Comparison of ENCODE assay signal across 9 cellular contexts in the genomic region with DNA sequence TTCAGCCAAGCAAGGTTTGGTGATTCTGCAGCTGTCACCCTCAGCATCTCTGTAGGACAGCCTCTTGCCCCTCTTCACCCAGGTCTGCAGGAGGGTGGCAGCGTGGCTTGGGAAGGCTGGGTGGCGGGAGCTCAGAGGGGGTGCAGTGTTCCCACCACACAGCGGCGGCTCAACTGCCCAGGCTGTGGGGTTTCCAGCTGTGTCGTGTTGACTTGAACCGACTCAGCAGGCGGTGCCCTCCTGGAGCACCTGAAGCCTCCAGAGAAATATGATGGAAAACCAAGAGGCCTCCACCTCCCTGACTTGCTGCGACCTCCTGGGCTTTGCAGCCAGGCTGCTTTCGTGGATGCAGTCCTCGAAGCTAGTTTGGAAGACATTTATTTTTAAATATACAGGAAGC.
A peak's percentile ranks its signal among the peaks of the same experiment; 100 is the strongest.
DNase-seq lines count a peak whose midpoint lies in the region; ATAC-seq and TF ChIP-seq lines count a peak whose summit lies in the region.
"Had no signal": no experiment of that assay in that cellular context is flagged by ENCODE, and none has a peak within 500 bp of the region (broad histone marks: within the 10 kb centered on the region; RNA-seq: fewer than 3 reads in every experiment).

No MANE protein-coding gene starts in this region.

- no peak for TF ChIP-seq CTCF in colonic mucosa (IDR thresholded peaks at IDR 0.05)
- no peak for TF ChIP-seq CTCF in neural progenitor cell (IDR thresholded peaks at IDR 0.05)
- TF ChIP-seq CTCF in vagina (IDR thresholded peaks at IDR 0.05), result no peak

- intact Hi-C loops in colonic mucosa (cut with DNase I), result no loop called here
- intact Hi-C loops in vagina (cut with DNase I), result no loop called here

- no peak for TF ChIP-seq POLR2A in vagina (IDR thresholded peaks at IDR 0.05)

- no peak for ATAC-seq in stimulated activated naive CD8-positive, alpha-beta T cell treated with anti-CD3 and anti-CD28 coated beads, Interleukin-15, Interleukin-2, amounts not matched to agents 100 U/mL and 50 U/mL, for 24 hours
- ATAC-seq in GM19397 (IDR thresholded peaks at IDR 0.05; ENCODE audit: unreplicated experiment), result no peak

- H3K79me2 ChIP-seq in neural progenitor cell (ENCODE audit: low read depth), result no peaks in the 10 kb centered on the region

- no peaks in the 10 kb centered on the region for H3K36me3 ChIP-seq in colonic mucosa
- H3K36me3 ChIP-seq in neural progenitor cell, result no peaks in the 10 kb centered on the region
- H3K36me3 ChIP-seq in vagina, result no peaks in the 10 kb centered on the region

- H3K4me1 Mint-ChIP-seq in stimulated activated naive CD8-positive, alpha-beta T cell treated with anti-CD3 and anti-CD28 coated beads, Interleukin-15, Interleukin-2, amounts not matched to agents 100 ng/mL and 50 ng/mL, for 24 hours (ENCODE audit: low read depth), result peaks cover 49% of the 10 kb centered on the region
- H3K4me1 Mint-ChIP-seq in neural progenitor cell, result peaks cover 12% of the 10 kb centered on the region

- peak overlapping the region; percentile 93 for H3K27ac Mint-ChIP-seq in stimulated activated naive CD8-positive, alpha-beta T cell treated with anti-CD3 and anti-CD28 coated beads, Interleukin-15, Interleukin-2, amounts not matched to agents 100 ng/mL and 50 ng/mL, for 24 hours
- no peak overlapping the region for H3K27ac Mint-ChIP-seq in neural progenitor cell

- no peak overlapping the region for H3K4me2 ChIP-seq in neural progenitor cell

- no peak for DNase-seq in stimulated activated naive CD8-positive, alpha-beta T cell treated with anti-CD3 and anti-CD28 coated beads, Interleukin-15, Interleukin-2, amounts not matched to agents 100 U/mL and 50 U/mL, for 24 hours
- DNase-seq in colonic mucosa (no peak), neural progenitor cell (ENCODE audit: low spot score) (no peak), vagina (ENCODE audit: extremely low spot score in 2 of 2) (no peak), caudate nucleus (lab: John Stamatoyannopoulos, UW) (no peak), NCI-H524 treated with DMSO at 0.1 percent for 48 hours (lab: John Stamatoyannopoulos, UW) (no peak)
- DNase-seq: NCI-H1417 treated with DMSO at 0.1 percent for 48 hours had no signal

- H3K4me3 Mint-ChIP-seq in stimulated activated naive CD8-positive, alpha-beta T cell treated with anti-CD3 and anti-CD28 coated beads, Interleukin-15, Interleukin-2, amounts not matched to agents 100 ng/mL and 50 ng/mL, for 24 hours, result no peak overlapping the region
- H3K4me3 Mint-ChIP-seq in neural progenitor cell, result no peak overlapping the region

- H3K4me3 ChIP-seq in colonic mucosa (no peak overlapping the region), neural progenitor cell (no peak overlapping the region), vagina (no peak overlapping the region)

- H3K4me1 ChIP-seq in colonic mucosa (peaks cover 5% of the 10 kb centered on the region), neural progenitor cell (peaks cover 3% of the 10 kb centered on the region), vagina (peaks cover 42% of the 10 kb centered on the region)

- H3K9ac ChIP-seq in colonic mucosa (ENCODE audit: low read depth in 2 of 2, low read length in 2 of 2), result peak overlapping the region; percentile 13 to 80
- H3K9ac ChIP-seq in neural progenitor cell, result no peak overlapping the region

- H3K27me3 Mint-ChIP-seq in stimulated activated naive CD8-positive, alpha-beta T cell treated with anti-CD3 and anti-CD28 coated beads, Interleukin-15, Interleukin-2, amounts not matched to agents 100 ng/mL and 50 ng/mL, for 24 hours, result no peaks in the 10 kb centered on the region
- no peaks in the 10 kb centered on the region for H3K27me3 Mint-ChIP-seq in neural progenitor cell (ENCODE audit: insufficient read depth, low read depth)

- peaks cover 4% of the 10 kb centered on the region for H3K36me3 Mint-ChIP-seq in stimulated activated naive CD8-positive, alpha-beta T cell treated with anti-CD3 and anti-CD28 coated beads, Interleukin-15, Interleukin-2, amounts not matched to agents 100 ng/mL and 50 ng/mL, for 24 hours (ENCODE audit: low read depth)
- no peaks in the 10 kb centered on the region for H3K36me3 Mint-ChIP-seq in neural progenitor cell

- H3K27ac ChIP-seq in colonic mucosa (peak overlapping the region; percentile 88), neural progenitor cell (no peak overlapping the region), vagina (peak overlapping the region; percentile 93), caudate nucleus (ENCODE audit: low read depth, low read length) (no peak overlapping the region)

- H4K20me1 ChIP-seq in neural progenitor cell (ENCODE audit: low read depth), result no peaks in the 10 kb centered on the region

- no peaks in the 10 kb centered on the region for H3K9me3 Mint-ChIP-seq in stimulated activated naive CD8-positive, alpha-beta T cell treated with anti-CD3 and anti-CD28 coated beads, Interleukin-15, Interleukin-2, amounts not matched to agents 100 ng/mL and 50 ng/mL, for 24 hours
- H3K9me3 Mint-ChIP-seq in neural progenitor cell, result peaks cover 4% of the 10 kb centered on the region

- no peaks in the 10 kb centered on the region for H3K9me3 ChIP-seq in colonic mucosa
- no peaks in the 10 kb centered on the region for H3K9me3 ChIP-seq in neural progenitor cell (ENCODE audit: low read depth)
- no peaks in the 10 kb centered on the region for H3K9me3 ChIP-seq in vagina

- peak overlapping the region; percentile 13 for H2AFZ ChIP-seq in neural progenitor cell (replicated peaks)

- H3K27me3 ChIP-seq in colonic mucosa, result no peaks in the 10 kb centered on the region
- H3K27me3 ChIP-seq in neural progenitor cell, result no peaks in the 10 kb centered on the region
- H3K27me3 ChIP-seq in vagina, result no peaks in the 10 kb centered on the region

- no peaks in the 10 kb centered on the region for H3F3A ChIP-seq in neural progenitor cell (ENCODE audit: low read depth)

Comparison
In these comparisons a context has a peak if more than half of its experiments do, and no peak if none do; other contexts are left out.
1. H3K27ac ChIP-seq: peak in colonic mucosa (single experiment) and vagina (single experiment); none in neural progenitor cell (single experiment) and caudate nucleus (single experiment).